ENCODE assay signal across 22 cellular contexts in genomic region chr11:28559497-28559896, GRCh38.
DNase-seq lines count a peak whose midpoint lies in the region; ATAC-seq and TF ChIP-seq lines count a peak whose summit lies in the region.
"Had no signal": no experiment of that assay in that cellular context is flagged by ENCODE, and none has a peak within 500 bp of the region (broad histone marks: within the 10 kb centered on the region; RNA-seq: fewer than 3 reads in every experiment).

No MANE protein-coding gene starts in this region.

- DNase-seq in Caco-2 (no peak), NCI-H345 (lab: John Stamatoyannopoulos, UW) (peak; percentile 56), mesenchymal stem cell (peak; percentile 6), SIG-M5 (lab: John Stamatoyannopoulos, UW) (no peak), 8988T (no peak), Karpas-422 (no peak)
- DNase-seq: ACHN; activated CD4-positive, alpha-beta T cell treated with anti-CD3 and anti-CD28 coated beads, Interleukin-2, amount 10 ng/mL, durations not matched to agents 24 days and 14 days; activated CD8-positive, alpha-beta memory T cell treated with anti-CD3 and anti-CD28 coated beads, Interleukin-2, amount 50 U/mL, for 48 hours; activated gamma-delta T cell treated with Interleukin-2 at 50 U/mL for 16 hours; anterior cingulate cortex; colonic mucosa; gastrocnemius medialis; NCI-H1048; NCI-H2081 treated with DMSO at 0.1 percent for 48 hours; pancreas; stimulated activated naive CD8-positive, alpha-beta T cell treated with anti-CD3 and anti-CD28 coated beads, Interleukin-15, amount 100 ng/mL, for 72 hours; upper lobe of left lung had no signal

- H3K23ac ChIP-seq in mesenchymal stem cell (ENCODE audit: low read length in 2 of 2), result no peak overlapping the region

- H3K4me1 ChIP-seq in Caco-2 (no peaks in the 10 kb centered on the region), mesenchymal stem cell (ENCODE audit: control insufficient read depth, insufficient read depth, low read depth, low read length) (no peaks in the 10 kb centered on the region), Karpas-422 (ENCODE audit: low read length) (no peaks in the 10 kb centered on the region)
- H3K4me1 ChIP-seq: colonic mucosa, gastrocnemius medialis, pancreas, upper lobe of left lung had no signal

- BruUV-seq in Caco-2 (replicated peaks; lab: Mats Ljungman, UMichigan), result no TSS peak

- H3K36me3 Mint-ChIP-seq in Caco-2 (ENCODE audit: insufficient read depth, unreplicated experiment) (no peaks in the 10 kb centered on the region), brain (no peaks in the 10 kb centered on the region)

- no peak overlapping the region for H2BK15ac ChIP-seq in mesenchymal stem cell (ENCODE audit: low read depth, poor library complexity, severe bottlenecking)

- no peaks in the 10 kb centered on the region for H3K79me2 ChIP-seq in Karpas-422 (ENCODE audit: low read length)

- no peaks in the 10 kb centered on the region for H4K20me1 ChIP-seq in Karpas-422 (ENCODE audit: insufficient read depth, low read depth, low read length)

- no peak overlapping the region for H3K27ac ChIP-seq in mesenchymal stem cell (ENCODE audit: low read length, poor library complexity, severe bottlenecking)
- H3K27ac ChIP-seq in Karpas-422 (ENCODE audit: low read length), result no peak overlapping the region
- H3K27ac ChIP-seq: colonic mucosa, gastrocnemius medialis, HL-60, pancreas, upper lobe of left lung had no signal

- CTCF ChIA-PET in Caco-2 (lab: Charles Lee), result interaction anchor here (0.6 kb wide), 1 partner anchor 501 kb away, joined by 4 read pairs; no protein-coding TSS in a partner anchor

- no peak overlapping the region for H3K18ac ChIP-seq in mesenchymal stem cell (ENCODE audit: low read depth in 1 of 2, low read length in 2 of 2)

- H3K27me3 ChIP-seq in Caco-2 (replicated peaks; ENCODE audit: control insufficient read depth, insufficient read depth, low read length) (no peaks in the 10 kb centered on the region), mesenchymal stem cell (ENCODE audit: control insufficient read depth in 1 of 2, insufficient read depth in 1 of 2, low read length in 2 of 2) (no peaks in the 10 kb centered on the region), Karpas-422 (ENCODE audit: low read length) (no peaks in the 10 kb centered on the region)
- H3K27me3 ChIP-seq: colonic mucosa, gastrocnemius medialis, pancreas, upper lobe of left lung had no signal

- H3K27me3 Mint-ChIP-seq in Caco-2 (ENCODE audit: insufficient read depth, unreplicated experiment), result no peaks in the 10 kb centered on the region
- peaks cover 9% of the 10 kb centered on the region for H3K27me3 Mint-ChIP-seq in brain
- H3K27me3 Mint-ChIP-seq: activated CD4-positive, alpha-beta T cell treated with anti-CD3 and anti-CD28 coated beads, Interleukin-2, amount 10 ng/mL, durations not matched to agents 24 days and 14 days had no signal

- H3K27ac Mint-ChIP-seq in Caco-2 (ENCODE audit: unreplicated experiment) (peak overlapping the region; percentile 6), brain (peak overlapping the region in 2 of 5 experiments; percentile 1 to 5)
- H3K27ac Mint-ChIP-seq: activated CD4-positive, alpha-beta T cell treated with anti-CD3 and anti-CD28 coated beads, Interleukin-2, amount 10 ng/mL, durations not matched to agents 24 days and 14 days; stimulated activated naive CD8-positive, alpha-beta T cell treated with anti-CD3 and anti-CD28 coated beads, Interleukin-15, amount 100 ng/mL, for 72 hours had no signal

- H3K36me3 ChIP-seq in Caco-2 (ENCODE audit: control insufficient read depth, insufficient read depth, low read length), result no peaks in the 10 kb centered on the region
- no peaks in the 10 kb centered on the region for H3K36me3 ChIP-seq in mesenchymal stem cell (ENCODE audit: control insufficient read depth in 1 of 2, insufficient read depth in 2 of 2, low read depth in 1 of 2, low read length in 2 of 2)
- H3K36me3 ChIP-seq in Karpas-422 (ENCODE audit: insufficient read depth, low read length), result no peaks in the 10 kb centered on the region
- H3K36me3 ChIP-seq: colonic mucosa, gastrocnemius medialis, pancreas, upper lobe of left lung had no signal

- peaks cover 7% of the 10 kb centered on the region for H3K4me1 Mint-ChIP-seq in Caco-2 (ENCODE audit: low read depth, unreplicated experiment)
- peaks cover 9% of the 10 kb centered on the region for H3K4me1 Mint-ChIP-seq in brain
- H3K4me1 Mint-ChIP-seq: activated CD4-positive, alpha-beta T cell treated with anti-CD3 and anti-CD28 coated beads, Interleukin-2, amount 10 ng/mL, durations not matched to agents 24 days and 14 days; stimulated activated naive CD8-positive, alpha-beta T cell treated with anti-CD3 and anti-CD28 coated beads, Interleukin-15, amount 100 ng/mL, for 72 hours had no signal

- H3K9me3 Mint-ChIP-seq in Caco-2 (ENCODE audit: unreplicated experiment), result peaks cover 10% of the 10 kb centered on the region
- H3K9me3 Mint-ChIP-seq in brain, result peaks cover 0 to 5% (median 0%) of the 10 kb centered on the region in 5 experiments

- H3K79me1 ChIP-seq in mesenchymal stem cell (replicated peaks; ENCODE audit: low read length, poor library complexity, severe bottlenecking), result no peaks in the 10 kb centered on the region

- H3K4me3 Mint-ChIP-seq in Caco-2 (ENCODE audit: unreplicated experiment) (no peak overlapping the region), brain (peak overlapping the region in 4 of 5 experiments; percentile 1 to 56 (median 16))
- H3K4me3 Mint-ChIP-seq: activated CD4-positive, alpha-beta T cell treated with anti-CD3 and anti-CD28 coated beads, Interleukin-2, amount 10 ng/mL, durations not matched to agents 24 days and 14 days; stimulated activated naive CD8-positive, alpha-beta T cell treated with anti-CD3 and anti-CD28 coated beads, Interleukin-15, amount 100 ng/mL, for 72 hours had no signal

- POLR2A ChIA-PET in Caco-2 (lab: Charles Lee), result no interaction called here

- no peak overlapping the region for H2BK12ac ChIP-seq in mesenchymal stem cell (ENCODE audit: low read length in 2 of 2)

- H3K9me3 ChIP-seq in Caco-2 (no peaks in the 10 kb centered on the region), mesenchymal stem cell (ENCODE audit: control insufficient read depth, low read length) (no peaks in the 10 kb centered on the region), Karpas-422 (ENCODE audit: low read length) (no peaks in the 10 kb centered on the region)
- H3K9me3 ChIP-seq: colonic mucosa, gastrocnemius medialis, pancreas, upper lobe of left lung had no signal

- WGBS in mesenchymal stem cell, result 47% methylated on average over 5 of the region's 5 CpGs

- no peak overlapping the region for H4K91ac ChIP-seq in mesenchymal stem cell (ENCODE audit: low read length)

- H3K9ac ChIP-seq in mesenchymal stem cell (ENCODE audit: low read length) (no peak overlapping the region), Karpas-422 (ENCODE audit: low read length) (no peak overlapping the region)

- no peak overlapping the region for H2BK120ac ChIP-seq in mesenchymal stem cell (ENCODE audit: low read depth, low read length)

- no peak for TF ChIP-seq CTCF in Caco-2 (IDR thresholded peaks at IDR 0.05; ENCODE audit: insufficient read depth in 1 of 2, low read depth in 1 of 2, low read length in 1 of 2, severe bottlenecking in 1 of 2, unreplicated experiment in 1 of 2)
- no peak for TF ChIP-seq CTCF in brain (conservative IDR thresholded peaks at IDR 0.05)

- no peak overlapping the region for H4K8ac ChIP-seq in mesenchymal stem cell (ENCODE audit: low read length)

- H3K4me2 ChIP-seq in mesenchymal stem cell (ENCODE audit: low read length, poor library complexity, severe bottlenecking) (no peak overlapping the region), Karpas-422 (ENCODE audit: low read depth, low read length, poor library complexity, severe bottlenecking) (no peak overlapping the region)

- H3K14ac ChIP-seq in mesenchymal stem cell (ENCODE audit: low read length in 2 of 2), result no peak overlapping the region

- H3K4me3 ChIP-seq in Caco-2 (ENCODE audit: low read depth, low read length) (no peak overlapping the region), mesenchymal stem cell (ENCODE audit: insufficient read depth in 1 of 2, low read depth in 1 of 2, low read length in 2 of 2) (no peak overlapping the region), Karpas-422 (ENCODE audit: low read length) (no peak overlapping the region)
- H3K4me3 ChIP-seq: colonic mucosa, gastrocnemius medialis, pancreas, upper lobe of left lung had no signal

- no peak overlapping the region for H2AK5ac ChIP-seq in mesenchymal stem cell (ENCODE audit: low read length, severe bottlenecking)

- no peak overlapping the region for H2BK5ac ChIP-seq in mesenchymal stem cell (ENCODE audit: low read depth, low read length, poor library complexity, severe bottlenecking)

- intact Hi-C loops in Caco-2 (cut with micrococcal nuclease; ENCODE audit: unreplicated experiment), result no loop called here

- H3K4ac ChIP-seq in mesenchymal stem cell (ENCODE audit: low read depth in 1 of 2, low read length in 2 of 2), result no peak overlapping the region

- no peak for ATAC-seq in GM19467 (IDR thresholded peaks at IDR 0.05; ENCODE audit: unreplicated experiment)
- ATAC-seq: gastrocnemius medialis; pancreas; SK-N-SH treated with all-trans-retinoic acid at 6 μM for 48 hours; stimulated activated naive CD8-positive, alpha-beta T cell treated with anti-CD3 and anti-CD28 coated beads, Interleukin-15, amount 100 ng/mL, for 72 hours had no signal

- H2AFZ ChIP-seq in mesenchymal stem cell (ENCODE audit: low read depth, low read length) (peak overlapping the region; percentile 39), Karpas-422 (ENCODE audit: low read length) (no peak overlapping the region)

- 0 out of 2 replicates have a peak, but pooled peaks cover 3% of the 10 kb centered on the region for H3K9me2 ChIP-seq in Karpas-422 (replicated peaks; ENCODE audit: insufficient read depth, low read length)

Comparison
In these comparisons a context has a peak if more than half of its experiments do, and no peak if none do; other contexts are left out.
1. DNase-seq: peak in NCI-H345 (single experiment) and mesenchymal stem cell (single experiment); none in Caco-2 (0 of 2), SIG-M5 (single experiment), 8988T (single experiment) and Karpas-422 (single experiment).